16 cellular contexts compared by ENCODE assay signal in genomic region chr15:30923429-30923828, GRCh38. TPM values are rescaled to one million over a fixed set of nuclear protein-coding genes. Genes with fewer than 3 reads are reported as not detected.
A peak's percentile ranks its signal among the peaks of the same experiment; 100 is the strongest.
DNase-seq lines count a peak whose midpoint lies in the region; ATAC-seq and TF ChIP-seq lines count a peak whose summit lies in the region.
"Had no signal": no experiment of that assay in that cellular context is flagged by ENCODE, and none has a peak within 500 bp of the region (broad histone marks: within the 10 kb centered on the region; RNA-seq: fewer than 3 reads in every experiment).

No MANE protein-coding gene starts in this region.

- peaks cover 0 to 98% (median 67%) of the 10 kb centered on the region in 9 donors for H3K36me3 ChIP-seq in heart right ventricle

- peaks cover 3 to 16% of the 10 kb centered on the region in 2 donors for H3K36me3 Mint-ChIP-seq in activated T-cell treated with anti-CD3 and anti-CD28 coated beads, Interleukin-2, amount 50 U/mL, for 72 hours (ENCODE audit: insufficient read depth in 2 of 2)
- H3K36me3 Mint-ChIP-seq in activated T-cell treated with anti-CD3 and anti-CD28 coated beads, Interleukin-2, amount 50 U/mL, for 4 hours (ENCODE audit: insufficient read depth): peaks cover 40% of the 10 kb centered on the region
- H3K36me3 Mint-ChIP-seq in neural crest cell (ENCODE audit: low read depth): peaks cover 4% of the 10 kb centered on the region
- H3K36me3 Mint-ChIP-seq in type B pancreatic cell: peaks cover 16% of the 10 kb centered on the region

- no peak overlapping the region for H3K4me3 ChIP-seq in heart right ventricle

- TF ChIP-seq CTCF in heart right ventricle (IDR thresholded peaks at IDR 0.05) (no peak), neural crest cell (conservative IDR thresholded peaks at IDR 0.05) (no peak), type B pancreatic cell (conservative IDR thresholded peaks at IDR 0.05) (no peak)

- peak overlapping the region in 8 of 10 donors; percentile 33 to 90 (median 74) for H3K27ac ChIP-seq in heart right ventricle
- H3K27ac ChIP-seq: VCaP had no signal

- no peak overlapping the region for H3K4me3 Mint-ChIP-seq in activated T-cell treated with anti-CD3 and anti-CD28 coated beads, Interleukin-2, amount 50 U/mL, for 72 hours
- H3K4me3 Mint-ChIP-seq in activated T-cell treated with anti-CD3 and anti-CD28 coated beads, Interleukin-2, amount 50 U/mL, for 4 hours: no peak overlapping the region
- peak overlapping the region; percentile 49 for H3K4me3 Mint-ChIP-seq in neural crest cell
- no peak overlapping the region for H3K4me3 Mint-ChIP-seq in type B pancreatic cell

- H3K27me3 Mint-ChIP-seq in activated T-cell treated with anti-CD3 and anti-CD28 coated beads, Interleukin-2, amount 50 U/mL, for 72 hours (ENCODE audit: low read depth): no peaks in the 10 kb centered on the region
- H3K27me3 Mint-ChIP-seq in activated T-cell treated with anti-CD3 and anti-CD28 coated beads, Interleukin-2, amount 50 U/mL, for 4 hours (ENCODE audit: low read depth): no peaks in the 10 kb centered on the region
- H3K27me3 Mint-ChIP-seq in neural crest cell (ENCODE audit: low read depth) (no peaks in the 10 kb centered on the region), type B pancreatic cell (no peaks in the 10 kb centered on the region)

- peaks cover 0 to 49% (median 37%) of the 10 kb centered on the region in 9 donors for H3K4me1 ChIP-seq in heart right ventricle

- no peaks in the 10 kb centered on the region for H3K9me3 Mint-ChIP-seq in activated T-cell treated with anti-CD3 and anti-CD28 coated beads, Interleukin-2, amount 50 U/mL, for 72 hours
- no peaks in the 10 kb centered on the region for H3K9me3 Mint-ChIP-seq in activated T-cell treated with anti-CD3 and anti-CD28 coated beads, Interleukin-2, amount 50 U/mL, for 4 hours
- no peaks in the 10 kb centered on the region for H3K9me3 Mint-ChIP-seq in neural crest cell
- no peaks in the 10 kb centered on the region for H3K9me3 Mint-ChIP-seq in type B pancreatic cell

- no peak for DNase-seq in activated T-cell treated with anti-CD3 and anti-CD28 coated beads, Interleukin-2, amount 50 U/mL, for 72 hours
- DNase-seq in activated T-cell treated with anti-CD3 and anti-CD28 coated beads, Interleukin-2, amount 50 U/mL, for 4 hours: no peak
- peak; percentile 51 to 62 for DNase-seq in heart right ventricle
- no peak for DNase-seq in neural crest cell (ENCODE audit: low read depth, low spot score)
- DNase-seq in type B pancreatic cell (ENCODE audit: extremely low spot score, unreplicated experiment): no peak
- DNase-seq: 8988T; GOT3; NCI-H1417; NCI-H524; SIG-M5; stimulated activated CD4-positive, alpha-beta T cell treated with anti-CD3 and anti-CD28 coated beads, Interleukin-4, amount 100 ng/mL, for 1 hour had no signal

- H3K27ac Mint-ChIP-seq in activated T-cell treated with anti-CD3 and anti-CD28 coated beads, Interleukin-2, amount 50 U/mL, for 72 hours: peak overlapping the region; percentile 73
- H3K27ac Mint-ChIP-seq in neural crest cell (ENCODE audit: unreplicated experiment) (peak overlapping the region; percentile 93), type B pancreatic cell (peak overlapping the region; percentile 11)

- intact Hi-C loops in heart right ventricle (cut with DNase I): loop anchor here in 1 of 10 donors (5.0 kb wide), 1 partner anchor 54 kb away; no protein-coding TSS in a partner anchor

- no peaks in the 10 kb centered on the region for H3K4me1 Mint-ChIP-seq in activated T-cell treated with anti-CD3 and anti-CD28 coated beads, Interleukin-2, amount 50 U/mL, for 72 hours (ENCODE audit: low read depth)
- no peaks in the 10 kb centered on the region for H3K4me1 Mint-ChIP-seq in activated T-cell treated with anti-CD3 and anti-CD28 coated beads, Interleukin-2, amount 50 U/mL, for 4 hours (ENCODE audit: low read depth)
- H3K4me1 Mint-ChIP-seq in neural crest cell: peaks cover 28% of the 10 kb centered on the region
- H3K4me1 Mint-ChIP-seq in type B pancreatic cell (ENCODE audit: unreplicated experiment): peaks cover 8% of the 10 kb centered on the region

- 30 to 45% methylated on average over 7 of the region's 7 CpGs for WGBS in heart right ventricle, 2 donors

- no peak for ATAC-seq in activated T-cell treated with anti-CD3 and anti-CD28 coated beads, Interleukin-2, amount 50 U/mL, for 72 hours (replicated peaks in 1 of 2)
- ATAC-seq in activated T-cell treated with anti-CD3 and anti-CD28 coated beads, Interleukin-2, amount 50 U/mL, for 4 hours: no peak
- peak; percentile 66 to 89 (median 82) for ATAC-seq in heart right ventricle
- no peak for ATAC-seq in HG03108 (IDR thresholded peaks at IDR 0.05; ENCODE audit: unreplicated experiment)
- ATAC-seq in GM19397 (IDR thresholded peaks at IDR 0.05; ENCODE audit: unreplicated experiment): no peak
- no peak for ATAC-seq in GM21825 (IDR thresholded peaks at IDR 0.05; ENCODE audit: unreplicated experiment)
- ATAC-seq: HepG2 had no signal

- H3K9me3 ChIP-seq in heart right ventricle: no peaks in the 10 kb centered on the region

- H3K27me3 ChIP-seq in heart right ventricle: no peaks in the 10 kb centered on the region

RNA-seq across cellular contexts. Expression of gene FAN1, which starts 19.7 kb away (rescaled TPM):
- 10 to 100 TPM; 23.8 to 26.1 TPM for total RNA-seq in activated T-cell treated with anti-CD3 and anti-CD28 coated beads, Interleukin-2, amount 50 U/mL, for 72 hours
- total RNA-seq in activated T-cell treated with anti-CD3 and anti-CD28 coated beads, Interleukin-2, amount 50 U/mL, for 4 hours: 10 to 100 TPM; 15.6 to 18.1 (median 16.7) TPM
- total RNA-seq in heart right ventricle: 10 to 100 TPM in 9 of 10 donors, 1 to 10 TPM in 1; 8.2 to 28.0 (median 16.9) TPM
- polyA plus RNA-seq in heart right ventricle: 10 to 100 TPM in 1 of 2 donors, 1 to 10 TPM in 1; 8.2 to 14.4 TPM
- total RNA-seq in neural crest cell: 24.1 and 24.9 TPM in 2 replicates
- 22.5 and 29.5 TPM in 2 replicates for total RNA-seq in type B pancreatic cell (ENCODE audit: low replicate concordance)

Comparison
In these comparisons a context has a peak if more than half of its experiments do, and no peak if none do; other contexts are left out.
1. ATAC-seq: peak in heart right ventricle (8 of 8); none in activated T-cell treated with anti-CD3 and anti-CD28 coated beads, Interleukin-2, amount 50 U/mL, for 72 hours (0 of 2), activated T-cell treated with anti-CD3 and anti-CD28 coated beads, Interleukin-2, amount 50 U/mL, for 4 hours (0 of 2), HG03108 (single experiment), GM19397 (single experiment) and GM21825 (single experiment).
2. DNase-seq: peak in heart right ventricle (2 of 2); none in activated T-cell treated with anti-CD3 and anti-CD28 coated beads, Interleukin-2, amount 50 U/mL, for 72 hours (0 of 2), activated T-cell treated with anti-CD3 and anti-CD28 coated beads, Interleukin-2, amount 50 U/mL, for 4 hours (single experiment), neural crest cell (single experiment) and type B pancreatic cell (single experiment).
3. H3K27ac Mint-ChIP-seq: peak in every context shown above with its lines; median percentile 93 in neural crest cell; 73 in activated T-cell treated with anti-CD3 and anti-CD28 coated beads, Interleukin-2, amount 50 U/mL, for 72 hours; 11 in type B pancreatic cell.